In genomic region chr11:64269380-64270234, GRCh38 we compare ENCODE assay signal across 8 cellular contexts. TPM values are rescaled to one million over a fixed set of nuclear protein-coding genes. Genes with fewer than 3 reads are reported as not detected.
A peak's percentile ranks its signal among the peaks of the same experiment; 100 is the strongest.
DNase-seq lines count a peak whose midpoint lies in the region; ATAC-seq and TF ChIP-seq lines count a peak whose summit lies in the region.

No MANE protein-coding gene starts in this region.

- peaks cover 21% of the 10 kb centered on the region for H3K4me1 Mint-ChIP-seq in WTC11
- peaks cover 33 to 35% of the 10 kb centered on the region in 2 donors for H3K4me1 Mint-ChIP-seq in immature natural killer cell

- H3K27ac Mint-ChIP-seq in WTC11 (peak overlapping the region; percentile 100), immature natural killer cell (peak overlapping the region; percentile 91 to 100 (median 100))

- H3K4me3 ChIP-seq in cardiac fibroblast (replicated peaks in 1 of 2; ENCODE audit: low read depth in 2 of 2, low read length in 2 of 2): peak overlapping the region; percentile 64 to 69

- peak; percentile 63 for ATAC-seq in HG03175 (IDR thresholded peaks at IDR 0.05; ENCODE audit: unreplicated experiment)
- ATAC-seq in WTC11: peak; percentile 83

- POLR2A ChIA-PET in WTC11 (lab: Charles Lee): interaction anchor here (0.8 to 3.9 kb wide), 12 partner anchors 14 to 231 kb away, joined by 3 to 25 read pairs (median 5); partner anchors contain the start of genes BAD, CATSPERZ, FKBP2 and GPR137

- TF ChIP-seq CTCF in WTC11 (IDR thresholded peaks at IDR 0.05) (no peak), cardiac fibroblast (IDR thresholded peaks at IDR 0.05; ENCODE audit: low read depth, low read length) (no peak)

- in situ Hi-C loops in GM18951 (cut with MboI; ENCODE audit: low sequenced_read_pairs, unreplicated experiment): no loop called here

- CTCF ChIA-PET in WTC11 (lab: Charles Lee): interaction anchor here (0.6 to 6.2 kb wide), 17 partner anchors 15 to 87 kb away, joined by 3 to 75 read pairs (median 8); partner anchors contain the start of genes BAD, CATSPERZ, ESRRA and FKBP2

- H3K9me3 Mint-ChIP-seq in WTC11 (no peaks in the 10 kb centered on the region), immature natural killer cell (no peaks in the 10 kb centered on the region)

- DNase-seq in AG08396 (ENCODE audit: low spot score) (peak; percentile 94), NCI-H2227 treated with DMSO at 0.1 percent for 48 hours (lab: John Stamatoyannopoulos, UW) (peak; percentile 98), WTC11 (ENCODE audit: low spot score) (peak; percentile 98), cardiac fibroblast (ENCODE audit: low read depth in 2 of 2) (peak; percentile 100), immature natural killer cell (peak; percentile 96 to 97 (median 97)), smooth muscle cell of the brain vasculature (ENCODE audit: low read depth, low spot score) (peak; percentile 99)

- TF ChIP-seq POLR2A in GM18951 (IDR thresholded peaks at IDR 0.05; ENCODE audit: extremely low read depth, insufficient read depth, insufficient read length): peak; percentile 75

- H3K27me3 Mint-ChIP-seq in WTC11 (ENCODE audit: low read depth) (no peaks in the 10 kb centered on the region), immature natural killer cell (ENCODE audit: low read depth in 3 of 3) (peaks cover 18 to 32% (median 22%) of the 10 kb centered on the region in 3 donors)

- H3K36me3 Mint-ChIP-seq in WTC11: peaks cover 13% of the 10 kb centered on the region
- H3K36me3 Mint-ChIP-seq in immature natural killer cell: no peaks in the 10 kb centered on the region

- H3K4me3 Mint-ChIP-seq in WTC11 (peak overlapping the region; percentile 99), immature natural killer cell (peak overlapping the region; percentile 91 to 99 (median 93))

TF ChIP-seq in WTC11, 78 proteins besides CTCF, POLR2A, EP300 and RAD21 (continues in another document):
- TF ChIP-seq FOXK1 (CRISPR knock-in tag; IDR thresholded peaks at IDR 0.05) (peak; percentile 93), CREM (CRISPR knock-in tag; IDR thresholded peaks at IDR 0.05) (peak; percentile 59; the same call in 1 of the 2 replicates), IRF2 (CRISPR knock-in tag; IDR thresholded peaks at IDR 0.05; ENCODE audit: borderline replicate concordance, low read depth) (no peak), TEAD4 (CRISPR knock-in tag; IDR thresholded peaks at IDR 0.05) (no peak), ZMAT4 (CRISPR knock-in tag; IDR thresholded peaks at IDR 0.05) (peak; percentile 70), FOXP1 (CRISPR knock-in tag; IDR thresholded peaks at IDR 0.05; ENCODE audit: borderline replicate concordance) (peak; percentile 73), ZNF263 (CRISPR knock-in tag; IDR thresholded peaks at IDR 0.05; ENCODE audit: low read depth) (no peak), PRRX2 (CRISPR knock-in tag; IDR thresholded peaks at IDR 0.05) (peak; percentile 76), ZNF532 (CRISPR knock-in tag; IDR thresholded peaks at IDR 0.05; ENCODE audit: borderline replicate concordance) (no peak), TCF7 (CRISPR knock-in tag; IDR thresholded peaks at IDR 0.05; ENCODE audit: low read depth) (0 out of 2 replicates have a peak, but pooled peaks have one; percentile 19), ZNF671 (CRISPR knock-in tag; IDR thresholded peaks at IDR 0.05) (no peak), ATF1 (CRISPR knock-in tag; IDR thresholded peaks at IDR 0.05) (no peak), MAX (CRISPR knock-in tag; IDR thresholded peaks at IDR 0.05) (peak; percentile 57), OVOL2 (CRISPR knock-in tag; IDR thresholded peaks at IDR 0.05; ENCODE audit: borderline replicate concordance) (no peak; the same call in 1 of the 2 replicates), MXD4 (CRISPR knock-in tag; IDR thresholded peaks at IDR 0.05; ENCODE audit: borderline replicate concordance) (no peak), ATF6 (CRISPR knock-in tag; IDR thresholded peaks at IDR 0.05) (no peak), CREB1 (CRISPR knock-in tag; IDR thresholded peaks at IDR 0.05) (no peak)

RNA-seq across cellular contexts. Expression of gene BAD, which starts 14.9 kb away (rescaled TPM):
- total RNA-seq in WTC11 (2021): 30.5 to 34.7 TPM (median 31.3 TPM) in 3 replicates
- polyA plus RNA-seq in immature natural killer cell: 10 to 100 TPM; 67.7 to 87.5 (median 77.3) TPM

RNA-seq across cellular contexts. Expression of gene GPR137, which starts 16.0 kb away (rescaled TPM):
- total RNA-seq in WTC11 (2021): 51.1 to 53.8 TPM (median 51.8 TPM) in 3 replicates
- polyA plus RNA-seq in immature natural killer cell: 10 to 100 TPM in 1 of 3 donors, 1 to 10 TPM in 2; 6.9 to 11.6 (median 7.4) TPM

RNA-seq across cellular contexts. Expression of gene PLCB3, which starts 18.3 kb away (rescaled TPM):
- total RNA-seq in WTC11 (2021): 80.0 to 97.4 TPM (median 82.2 TPM) in 3 replicates
- polyA plus RNA-seq in immature natural killer cell: under 1 TPM in 2 of 3 donors, not detected in 1; 0.33 to 0.49 TPM

RNA-seq across cellular contexts. Expression of gene KCNK4, which starts 21.5 kb away (rescaled TPM):
- 0.25 to 0.74 TPM (median 0.48 TPM) in 3 replicates for total RNA-seq in WTC11 (2021)
- not detected for polyA plus RNA-seq in immature natural killer cell

RNA-seq across cellular contexts. Expression of gene PPP1R14B, which starts 22.9 kb away (rescaled TPM):
- 435 to 471 TPM (median 458 TPM) in 3 replicates for total RNA-seq in WTC11 (2021)
- 10 to 100 TPM; 16.6 to 34.9 (median 33.3) TPM for polyA plus RNA-seq in immature natural killer cell

Comparison
In these comparisons a context has a peak if more than half of its experiments do, and no peak if none do; other contexts are left out.
1. Peak in every context shown above with its lines: DNase-seq, ATAC-seq and H3K4me3 ChIP-seq.